ENCODE assay signal across 17 cellular contexts in genomic region chr16:4954714-4955113, GRCh38. TPM values are rescaled to one million over a fixed set of nuclear protein-coding genes. Genes with fewer than 3 reads are reported as not detected.
"Had no signal": no experiment of that assay in that cellular context is flagged by ENCODE, and none has a peak within 500 bp of the region (broad histone marks: within the 10 kb centered on the region; RNA-seq: fewer than 3 reads in every experiment).

No MANE protein-coding gene starts in this region.

- H3K36me3 ChIP-seq: esophagus squamous epithelium, heart right ventricle, stomach had no signal

- H3K9me3 ChIP-seq: esophagus squamous epithelium, heart right ventricle, psoas muscle, stomach had no signal

- H3K27ac ChIP-seq: heart right ventricle, psoas muscle, stomach had no signal

- H3K4me3 ChIP-seq: esophagus squamous epithelium, heart right ventricle, psoas muscle, stomach had no signal

- DNase-seq: esophagus squamous epithelium; heart right ventricle; hypothalamus; kidney glomerular epithelial cell; mammary epithelial cell; naive thymus-derived CD4-positive, alpha-beta T cell; nephron progenitor cell; psoas muscle; retina; stimulated activated CD4-positive, alpha-beta T cell treated with anti-CD3 and anti-CD28 coated beads, Interleukin-2, amount 100 ng/mL, for 24 hours; stimulated activated CD4-positive, alpha-beta T cell treated with anti-CD3 and anti-CD28 coated beads, Interleukin-4, amount 100 ng/mL, for 4 hours; stimulated activated naive B cell treated with anti-CD40 and anti-IgM and Interleukin-4, amounts not matched to agents 10 μg/mL and 1 μg/mL and 100 μg/mL, for 72 hours; stomach; substantia nigra; trophoblast cell had no signal

- H3K27me3 ChIP-seq: stomach had no signal

RNA-seq across cellular contexts. Expression of gene SEC14L5, which starts 3.4 kb away (rescaled TPM):
- total RNA-seq: glomerular endothelial cell had no signal
- polyA plus RNA-seq: naive thymus-derived CD4-positive, alpha-beta T cell had no signal

RNA-seq across cellular contexts. Expression of gene PPL, which starts 17.8 kb away (rescaled TPM):
- total RNA-seq: mononuclear cell; naive thymus-derived CD4-positive, alpha-beta T cell had no signal
